Comparison of ENCODE assay signal across 24 cellular contexts in genomic region chr1:177424746-177425145, GRCh38.
"Had no signal": no experiment of that assay in that cellular context is flagged by ENCODE, and none has a peak within 500 bp of the region (broad histone marks: within the 10 kb centered on the region; RNA-seq: fewer than 3 reads in every experiment).

No MANE protein-coding gene starts in this region.

- DNase-seq: activated CD4-positive, alpha-beta T cell treated with anti-CD3 and anti-CD28 coated beads, Interleukin-2, amount 10 ng/mL, durations not matched to agents 7 days and 5 days; activated CD4-positive, CD25-positive, alpha-beta regulatory T cell treated with anti-CD3 and anti-CD28 coated beads, Interleukin-2, amount 50 U/mL, for 72 hours; activated CD8-positive, alpha-beta memory T cell treated with anti-CD3 and anti-CD28 coated beads, Interleukin-2, amount 10 ng/mL, durations not matched to agents 7 days and 5 days; activated CD8-positive, alpha-beta T cell treated with anti-CD3 and anti-CD28 coated beads for 36 hours; activated gamma-delta T cell; activated naive CD4-positive, alpha-beta T cell treated with anti-CD3 and anti-CD28 coated beads, Interleukin-2, amount 50 U/mL, for 16 hours; activated T-cell treated with anti-CD3 and anti-CD28 coated beads for 4 hours; effector memory CD4-positive, alpha-beta T cell; heart left ventricle; pancreas; right cardiac atrium; small intestine; stimulated activated CD4-positive, alpha-beta T cell treated with anti-CD3 and anti-CD28 coated beads, Interleukin-2, amount 100 ng/mL, for 24 hours; stomach; testis; trophoblast cell; uterus had no signal

- H3K4me3 ChIP-seq: heart left ventricle, pancreas, stomach, testis, uterus had no signal

- H3K9me3 Mint-ChIP-seq: activated CD8-positive, alpha-beta T cell treated with anti-CD3 and anti-CD28 coated beads for 36 hours; activated T-helper 1 cell treated with anti-CD3 and anti-CD28 coated beads, Interleukin-12 subunit alpha, Interleukin-12 subunit beta, Interleukin-2, Interleukin-4 antibody, amounts not matched to agents 30 ng/mL and 10 ng/mL and 1 ng/mL, durations not matched to agents 14 hours and 24 hours and 36 hours; brain; nephron had no signal

- H3K36me3 ChIP-seq: heart left ventricle, pancreas, stomach, uterus had no signal

- H3K27me3 ChIP-seq: pancreas, stomach, testis, uterus had no signal

- H3K27ac Mint-ChIP-seq: activated CD4-positive, alpha-beta T cell treated with anti-CD3 and anti-CD28 coated beads, Interleukin-2, amount 10 ng/mL, durations not matched to agents 7 days and 5 days; activated CD8-positive, alpha-beta memory T cell treated with anti-CD3 and anti-CD28 coated beads, Interleukin-2, amount 10 ng/mL, durations not matched to agents 7 days and 5 days; activated CD8-positive, alpha-beta T cell treated with anti-CD3 and anti-CD28 coated beads for 36 hours; activated T-helper 1 cell treated with anti-CD3 and anti-CD28 coated beads, Interleukin-12 subunit alpha, Interleukin-12 subunit beta, Interleukin-2, Interleukin-4 antibody, amounts not matched to agents 30 ng/mL and 10 ng/mL and 1 ng/mL, durations not matched to agents 14 hours and 24 hours and 36 hours; nephron; stimulated activated effector memory CD8-positive, alpha-beta T cell treated with anti-CD3 and anti-CD28 coated beads, Interleukin-12 subunit alpha, Interleukin-12 subunit beta, amount 100 ng/mL, for 72 hours had no signal

- H3K4me3 Mint-ChIP-seq: activated CD4-positive, alpha-beta T cell treated with anti-CD3 and anti-CD28 coated beads, Interleukin-2, amount 10 ng/mL, durations not matched to agents 7 days and 5 days; activated CD8-positive, alpha-beta memory T cell treated with anti-CD3 and anti-CD28 coated beads, Interleukin-2, amount 10 ng/mL, durations not matched to agents 7 days and 5 days; activated CD8-positive, alpha-beta T cell treated with anti-CD3 and anti-CD28 coated beads for 36 hours; activated T-helper 1 cell treated with anti-CD3 and anti-CD28 coated beads, Interleukin-12 subunit alpha, Interleukin-12 subunit beta, Interleukin-2, Interleukin-4 antibody, amounts not matched to agents 30 ng/mL and 10 ng/mL and 1 ng/mL, durations not matched to agents 14 hours and 24 hours and 36 hours; brain; nephron; stimulated activated effector memory CD8-positive, alpha-beta T cell treated with anti-CD3 and anti-CD28 coated beads, Interleukin-12 subunit alpha, Interleukin-12 subunit beta, amount 100 ng/mL, for 72 hours had no signal

- H3K27me3 Mint-ChIP-seq: activated CD4-positive, alpha-beta T cell treated with anti-CD3 and anti-CD28 coated beads, Interleukin-2, amount 10 ng/mL, durations not matched to agents 7 days and 5 days; activated CD8-positive, alpha-beta memory T cell treated with anti-CD3 and anti-CD28 coated beads, Interleukin-2, amount 10 ng/mL, durations not matched to agents 7 days and 5 days; activated CD8-positive, alpha-beta T cell treated with anti-CD3 and anti-CD28 coated beads for 36 hours; brain had no signal

- FAIRE-seq: colon, islet of Langerhans, pancreas, small intestine had no signal

- H3K36me3 Mint-ChIP-seq: activated CD8-positive, alpha-beta memory T cell treated with anti-CD3 and anti-CD28 coated beads, Interleukin-2, amount 10 ng/mL, durations not matched to agents 7 days and 5 days; brain; stimulated activated effector memory CD8-positive, alpha-beta T cell treated with anti-CD3 and anti-CD28 coated beads, Interleukin-12 subunit alpha, Interleukin-12 subunit beta, amount 100 ng/mL, for 72 hours had no signal

- H3K4me1 Mint-ChIP-seq: activated CD4-positive, alpha-beta T cell treated with anti-CD3 and anti-CD28 coated beads, Interleukin-2, amount 10 ng/mL, durations not matched to agents 7 days and 5 days; activated CD8-positive, alpha-beta memory T cell treated with anti-CD3 and anti-CD28 coated beads, Interleukin-2, amount 10 ng/mL, durations not matched to agents 7 days and 5 days; stimulated activated effector memory CD8-positive, alpha-beta T cell treated with anti-CD3 and anti-CD28 coated beads, Interleukin-12 subunit alpha, Interleukin-12 subunit beta, amount 100 ng/mL, for 72 hours had no signal

- ATAC-seq: activated CD8-positive, alpha-beta memory T cell treated with anti-CD3 and anti-CD28 coated beads, Interleukin-2, amount 10 ng/mL, durations not matched to agents 7 days and 5 days; activated CD8-positive, alpha-beta T cell treated with anti-CD3 and anti-CD28 coated beads for 36 hours; esophagus mucosa; heart left ventricle; pancreas; right cardiac atrium; stimulated activated effector memory CD8-positive, alpha-beta T cell treated with anti-CD3 and anti-CD28 coated beads, Interleukin-12 subunit alpha, Interleukin-12 subunit beta, amount 100 ng/mL, for 72 hours had no signal
